In genomic region chr19:14247205-14247547, GRCh38 we compare ENCODE assay signal across 1 cellular context.
A peak's percentile ranks its signal among the peaks of the same experiment; 100 is the strongest.
TF ChIP-seq lines count a peak whose summit lies in the region.

No MANE protein-coding gene starts in this region.

TF ChIP-seq in K562, 482 proteins besides CTCF, POLR2A, EP300 and RAD21:
- TF ChIP-seq KDM1A (IDR thresholded peaks at IDR 0.05) (peak; percentile 13 to 43; a peak in 1 of 4 replicates), SMARCA5 (IDR thresholded peaks at IDR 0.05) (0 out of 2 replicates have a peak, but pooled peaks have one; percentile 51), ZFP36 (IDR thresholded peaks at IDR 0.05; ENCODE audit: low read depth, low read length, partially characterized antibody) (peak; percentile 93), RBM25 (IDR thresholded peaks at IDR 0.05; ENCODE audit: low read depth, low read length, severe bottlenecking) (peak; percentile 20), ZNF436 (CRISPR knock-in tag; IDR thresholded peaks at IDR 0.05) (peak; percentile 78; the same call in 1 of the 2 replicates), BCOR (IDR thresholded peaks at IDR 0.05) (peak; percentile 84)
